In the genomic region with DNA sequence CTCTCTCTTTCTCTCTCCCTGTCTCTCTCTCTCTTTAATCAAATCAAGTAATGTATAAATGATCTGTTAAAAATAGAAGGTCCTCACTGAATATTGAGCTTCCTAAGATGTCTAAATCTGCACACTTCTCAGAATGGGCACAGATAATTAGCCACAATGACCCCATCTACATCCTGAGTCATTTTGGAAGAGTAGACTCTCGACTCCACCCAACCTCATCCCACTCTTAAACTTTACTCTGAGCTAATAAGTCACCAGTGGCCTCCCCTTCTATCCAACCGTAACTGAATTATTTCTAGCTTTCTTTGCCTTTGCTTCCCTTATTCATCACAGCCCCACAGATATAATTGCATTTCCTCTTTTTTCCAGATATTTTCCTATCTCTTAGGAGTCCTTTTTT, we compare ENCODE assay signal across 34 cellular contexts.
"Had no signal": no experiment of that assay in that cellular context is flagged by ENCODE, and none has a peak within 500 bp of the region (broad histone marks: within the 10 kb centered on the region; RNA-seq: fewer than 3 reads in every experiment).

No MANE protein-coding gene starts in this region.

- H3K27ac ChIP-seq: ascending aorta, body of pancreas, coronary artery, Peyer's patch, RWPE1, SJCRH30 had no signal

- ATAC-seq: activated CD8-positive, alpha-beta memory T cell treated with anti-CD3 and anti-CD28 coated beads, Interleukin-2, amount 10 ng/mL, durations not matched to agents 7 days and 5 days; activated naive CD4-positive, alpha-beta T cell treated with anti-CD3 and anti-CD28 coated beads, Interleukin-2, amount 50 U/mL, for 72 hours; activated naive CD8-positive, alpha-beta T cell treated with anti-CD3 and anti-CD28 coated beads, Interleukin-2, amount 50 U/mL, for 24 hours; body of pancreas; SK-N-SH treated with all-trans-retinoic acid at 6 μM for 48 hours; T-helper 17 cell had no signal

- DNase-seq: activated B cell treated with CpG ODN at 0.5 μM for 24 hours; activated CD4-positive, alpha-beta T cell treated with anti-CD3 and anti-CD28 coated beads for 1 hour; activated CD4-positive, alpha-beta T cell treated with anti-CD3 and anti-CD28 coated beads, Interleukin-2, amount 10 ng/mL, durations not matched to agents 24 days and 14 days; activated CD4-positive, alpha-beta T cell treated with anti-CD3 and anti-CD28 coated beads, Interleukin-2, amount 50 U/mL, for 48 hours; activated CD8-positive, alpha-beta memory T cell treated with anti-CD3 and anti-CD28 coated beads, Interleukin-2, amount 10 ng/mL, durations not matched to agents 7 days and 5 days; activated effector memory CD4-positive, alpha-beta T cell treated with anti-CD3 and anti-CD28 coated beads, Interleukin-2, amount 50 U/mL, for 16 hours; activated naive CD4-positive, alpha-beta T cell treated with Interleukin-2 at 50 U/mL for 16 hours; activated naive CD8-positive, alpha-beta T cell treated with anti-CD3 and anti-CD28 coated beads, Interleukin-2, amount 50 U/mL, for 24 hours; activated T-cell treated with anti-CD3 and anti-CD28 coated beads, Interleukin-2, amount 50 U/mL, for 24 hours; amniotic stem cell; body of pancreas; central memory CD4-positive, alpha-beta T cell; MM.1S; NCI-H1092 treated with DMSO at 0.1 percent for 48 hours; NCI-H1417 treated with DMSO at 0.1 percent for 48 hours; NCI-H1694; NCI-H2029; NCI-H2107; NCI-H345; NCI-H510A; NCI-H526 treated with DMSO at 0.1 percent for 48 hours; NCI-H82; OCI-M1; Peyer's patch; Right ventricle myocardium superior; SJCRH30; T-helper 17 cell; T-helper 9 cell had no signal

- H3K36me3 ChIP-seq: ascending aorta, Peyer's patch, SJCRH30 had no signal

- H3K4me3 Mint-ChIP-seq: activated B cell treated with CpG ODN at 0.5 μM for 24 hours; activated CD4-positive, alpha-beta T cell treated with anti-CD3 and anti-CD28 coated beads, Interleukin-2, amount 10 ng/mL, durations not matched to agents 24 days and 14 days; activated CD8-positive, alpha-beta memory T cell treated with anti-CD3 and anti-CD28 coated beads, Interleukin-2, amount 10 ng/mL, durations not matched to agents 7 days and 5 days; activated naive CD8-positive, alpha-beta T cell treated with anti-CD3 and anti-CD28 coated beads, Interleukin-2, amount 50 U/mL, for 24 hours; activated T-cell treated with anti-CD3 and anti-CD28 coated beads, Interleukin-2, amount 50 U/mL, for 24 hours; activated T-helper 1 cell treated with anti-CD3 and anti-CD28 coated beads, Interleukin-12 subunit alpha, Interleukin-12 subunit beta, Interleukin-2, Interleukin-4 antibody, amounts not matched to agents 30 ng/mL and 10 ng/mL and 1 ng/mL, durations not matched to agents 14 hours and 24 hours and 36 hours; T-helper 17 cell had no signal

- H3K9me3 Mint-ChIP-seq: activated B cell treated with CpG ODN at 0.5 μM for 24 hours; activated CD4-positive, alpha-beta T cell treated with anti-CD3 and anti-CD28 coated beads, Interleukin-2, amount 10 ng/mL, durations not matched to agents 24 days and 14 days; activated naive CD8-positive, alpha-beta T cell treated with anti-CD3 and anti-CD28 coated beads, Interleukin-2, amount 50 U/mL, for 24 hours; activated T-helper 1 cell treated with anti-CD3 and anti-CD28 coated beads, Interleukin-12 subunit alpha, Interleukin-12 subunit beta, Interleukin-2, Interleukin-4 antibody, amounts not matched to agents 30 ng/mL and 10 ng/mL and 1 ng/mL, durations not matched to agents 14 hours and 24 hours and 36 hours had no signal

- H3K27me3 ChIP-seq: ascending aorta, body of pancreas, Peyer's patch, SJCRH30 had no signal

- H3K9me3 ChIP-seq: ascending aorta, body of pancreas, Peyer's patch, SJCRH30 had no signal

- H3K36me3 Mint-ChIP-seq: activated CD8-positive, alpha-beta memory T cell treated with anti-CD3 and anti-CD28 coated beads, Interleukin-2, amount 10 ng/mL, durations not matched to agents 7 days and 5 days; activated naive CD4-positive, alpha-beta T cell treated with anti-CD3 and anti-CD28 coated beads, Interleukin-2, amount 50 U/mL, for 72 hours had no signal

- H3K4me1 Mint-ChIP-seq: activated B cell treated with CpG ODN at 0.5 μM for 24 hours; activated CD4-positive, alpha-beta T cell treated with anti-CD3 and anti-CD28 coated beads, Interleukin-2, amount 10 ng/mL, durations not matched to agents 24 days and 14 days; activated CD8-positive, alpha-beta memory T cell treated with anti-CD3 and anti-CD28 coated beads, Interleukin-2, amount 10 ng/mL, durations not matched to agents 7 days and 5 days; activated naive CD8-positive, alpha-beta T cell treated with anti-CD3 and anti-CD28 coated beads, Interleukin-2, amount 50 U/mL, for 24 hours; T-helper 17 cell had no signal

- H3K27me3 Mint-ChIP-seq: activated B cell treated with CpG ODN at 0.5 μM for 24 hours; activated CD4-positive, alpha-beta T cell treated with anti-CD3 and anti-CD28 coated beads, Interleukin-2, amount 10 ng/mL, durations not matched to agents 24 days and 14 days; activated CD8-positive, alpha-beta memory T cell treated with anti-CD3 and anti-CD28 coated beads, Interleukin-2, amount 10 ng/mL, durations not matched to agents 7 days and 5 days; activated naive CD8-positive, alpha-beta T cell treated with anti-CD3 and anti-CD28 coated beads, Interleukin-2, amount 50 U/mL, for 24 hours; activated T-cell treated with anti-CD3 and anti-CD28 coated beads, Interleukin-2, amount 50 U/mL, for 24 hours; T-helper 17 cell had no signal

- H3K27ac Mint-ChIP-seq: activated B cell treated with CpG ODN at 0.5 μM for 24 hours; activated CD4-positive, alpha-beta T cell treated with anti-CD3 and anti-CD28 coated beads, Interleukin-2, amount 10 ng/mL, durations not matched to agents 24 days and 14 days; activated CD8-positive, alpha-beta memory T cell treated with anti-CD3 and anti-CD28 coated beads, Interleukin-2, amount 10 ng/mL, durations not matched to agents 7 days and 5 days; activated naive CD4-positive, alpha-beta T cell treated with anti-CD3 and anti-CD28 coated beads, Interleukin-2, amount 50 U/mL, for 72 hours; activated naive CD8-positive, alpha-beta T cell treated with anti-CD3 and anti-CD28 coated beads, Interleukin-2, amount 50 U/mL, for 24 hours; activated T-cell treated with anti-CD3 and anti-CD28 coated beads, Interleukin-2, amount 50 U/mL, for 24 hours; activated T-helper 1 cell treated with anti-CD3 and anti-CD28 coated beads, Interleukin-12 subunit alpha, Interleukin-12 subunit beta, Interleukin-2, Interleukin-4 antibody, amounts not matched to agents 30 ng/mL and 10 ng/mL and 1 ng/mL, durations not matched to agents 14 hours and 24 hours and 36 hours; T-helper 17 cell had no signal

- H3K4me1 ChIP-seq: ascending aorta, body of pancreas, Peyer's patch, SJCRH30 had no signal

- H3K4me3 ChIP-seq: ascending aorta, body of pancreas, coronary artery, Peyer's patch, SJCRH30 had no signal
